In genomic region chr2:182593394-182593707, GRCh38 we compare ENCODE assay signal across 11 cellular contexts.
DNase-seq lines count a peak whose midpoint lies in the region; ATAC-seq lines count a peak whose summit lies in the region.
"Had no signal": no experiment of that assay in that cellular context is flagged by ENCODE, and none has a peak within 500 bp of the region (broad histone marks: within the 10 kb centered on the region; RNA-seq: fewer than 3 reads in every experiment).

No MANE protein-coding gene starts in this region.

- WGBS in neuronal stem cell (ENCODE audit: extremely low coverage in 2 of 2, insufficient read length in 2 of 2, insufficient replicate concordance in 1 of 2), 2 donors, result no CpG with 5 or more reads among the region's 2 CpGs

- no peak overlapping the region for H2BK12ac ChIP-seq in neuronal stem cell (ENCODE audit: low read length)

- DNase-seq in EH (ENCODE audit: low read depth) (peak; percentile 85), NCI-H446 treated with DMSO at 0.1 percent for 48 hours (lab: John Stamatoyannopoulos, UW) (peak; percentile 74), dedifferentiated amniotic fluid mesenchymal stem cell (ENCODE audit: extremely low spot score) (peak; percentile 85), neuronal stem cell (ENCODE audit: low spot score) (no peak), T-helper 2 cell (no peak), left colon (no peak), 8988T (no peak)
- DNase-seq: effector CD8-positive, alpha-beta T cell; kidney; psoas muscle had no signal

- H3K9me3 ChIP-seq in neuronal stem cell (replicated peaks in 1 of 2; ENCODE audit: control insufficient read depth in 2 of 2, insufficient read depth in 1 of 2, low read depth in 1 of 2, low read length in 2 of 2), result no peaks in the 10 kb centered on the region
- H3K9me3 ChIP-seq: psoas muscle had no signal

- no peak overlapping the region for H3K14ac ChIP-seq in neuronal stem cell (ENCODE audit: low read length)

- intact Hi-C loops in left colon (cut with DNase I, micrococcal nuclease), result no loop called here

- H3K4me1 ChIP-seq in neuronal stem cell (ENCODE audit: control insufficient read depth in 2 of 2, insufficient read depth in 1 of 2, low read depth in 1 of 2, low read length in 2 of 2), result peaks cover 2 to 7% of the 10 kb centered on the region in 2 donors
- H3K4me1 ChIP-seq: psoas muscle had no signal

- no peak overlapping the region for H3K4ac ChIP-seq in neuronal stem cell (ENCODE audit: low read length)

- peak overlapping the region; percentile 25 for H2AFZ ChIP-seq in neuronal stem cell (ENCODE audit: low read length)

- H3K18ac ChIP-seq in neuronal stem cell (ENCODE audit: low read length), result no peak overlapping the region

- no peak overlapping the region for H4K91ac ChIP-seq in neuronal stem cell (ENCODE audit: low read depth, low read length, poor library complexity)

- H3K27me3 ChIP-seq in neuronal stem cell (ENCODE audit: control insufficient read depth in 3 of 3, insufficient read depth in 3 of 3, low read depth in 1 of 3, low read length in 3 of 3), result no peaks in the 10 kb centered on the region

- H2BK120ac ChIP-seq in neuronal stem cell (ENCODE audit: low read depth, low read length), result no peak overlapping the region

- ATAC-seq in GM21619 (IDR thresholded peaks at IDR 0.05; ENCODE audit: unreplicated experiment) (no peak), left colon (no peak)
- ATAC-seq: psoas muscle had no signal

- H4K8ac ChIP-seq in neuronal stem cell (ENCODE audit: low read depth, low read length), result no peak overlapping the region

- no peak overlapping the region for H3K23ac ChIP-seq in neuronal stem cell (ENCODE audit: low read depth, low read length, poor library complexity)

- H2AK5ac ChIP-seq in neuronal stem cell (ENCODE audit: low read depth, low read length), result no peak overlapping the region

- H3K4me2 ChIP-seq in neuronal stem cell (ENCODE audit: insufficient read depth, low read length, poor library complexity, severe bottlenecking), result no peak overlapping the region

- H3K79me1 ChIP-seq in neuronal stem cell (ENCODE audit: low read depth, low read length), result no peaks in the 10 kb centered on the region

- no peak overlapping the region for H3K9ac ChIP-seq in neuronal stem cell (ENCODE audit: low read depth, low read length, poor library complexity)

- H2BK15ac ChIP-seq in neuronal stem cell (ENCODE audit: low read length), result no peak overlapping the region

- no peak overlapping the region for H3K4me3 ChIP-seq in neuronal stem cell (ENCODE audit: low read length in 2 of 2)
- H3K4me3 ChIP-seq: psoas muscle had no signal

- H2BK5ac ChIP-seq in neuronal stem cell (ENCODE audit: low read length), result no peak overlapping the region

- no peak overlapping the region for H3K27ac ChIP-seq in neuronal stem cell (replicated peaks; ENCODE audit: low read length)
- H3K27ac ChIP-seq: psoas muscle had no signal

- H3K36me3 ChIP-seq in neuronal stem cell (replicated peaks in 1 of 2; ENCODE audit: control insufficient read depth in 2 of 2, insufficient read depth in 2 of 2, low read length in 2 of 2), result no peaks in the 10 kb centered on the region

Comparison
In these comparisons a context has a peak if more than half of its experiments do, and no peak if none do; other contexts are left out.
1. DNase-seq: peak in EH (single experiment), NCI-H446 treated with DMSO at 0.1 percent for 48 hours (single experiment) and dedifferentiated amniotic fluid mesenchymal stem cell (single experiment); none in neuronal stem cell (single experiment), T-helper 2 cell (0 of 5), left colon (0 of 2) and 8988T (single experiment).